Comparison of ENCODE assay signal across 23 cellular contexts in the genomic region with DNA sequence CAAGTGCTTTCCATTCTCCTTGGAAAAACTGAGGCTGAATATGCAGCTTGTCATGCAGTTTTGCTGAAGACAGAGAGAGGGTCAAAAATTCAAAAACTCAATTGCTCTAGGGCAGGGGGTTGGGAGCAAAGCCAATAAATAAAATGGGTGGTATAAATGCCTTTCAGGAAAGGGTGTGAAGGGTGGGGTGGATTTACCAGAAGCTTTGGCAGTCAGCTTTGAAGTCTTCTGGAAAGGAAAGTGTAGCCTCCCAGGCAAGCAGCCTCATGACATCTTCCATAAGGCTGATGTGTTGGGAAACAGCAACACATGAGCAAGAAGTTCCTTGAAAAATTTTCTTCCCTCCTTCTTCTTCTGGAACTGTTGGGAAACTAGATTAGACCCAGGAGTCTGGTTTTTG. TPM values are rescaled to one million over a fixed set of nuclear protein-coding genes. Genes with fewer than 3 reads are reported as not detected.
DNase-seq lines count a peak whose midpoint lies in the region; ATAC-seq, FAIRE-seq and TF ChIP-seq lines count a peak whose summit lies in the region.
"Had no signal": no experiment of that assay in that cellular context is flagged by ENCODE, and none has a peak within 500 bp of the region (broad histone marks: within the 10 kb centered on the region; RNA-seq: fewer than 3 reads in every experiment).

No MANE protein-coding gene starts in this region.

- H3K27ac ChIP-seq in ascending aorta (peak overlapping the region; percentile 69 to 84), mesendoderm (ENCODE audit: low read depth, low read length) (peak overlapping the region; percentile 74), substantia nigra (ENCODE audit: low read depth, low read length, poor library complexity, severe bottlenecking) (peak overlapping the region; percentile 90)
- H3K27ac ChIP-seq: neutrophil, SK-N-MC had no signal

- H3K4me1 ChIP-seq in ascending aorta, result peaks cover 3 to 30% of the 10 kb centered on the region in 2 donors
- H3K4me1 ChIP-seq in mesendoderm (ENCODE audit: control insufficient read depth, low read depth, low read length), result peaks cover 13% of the 10 kb centered on the region

- no peaks in the 10 kb centered on the region for H3K79me1 ChIP-seq in mesendoderm (ENCODE audit: low read length)

- no peak overlapping the region for H3K18ac ChIP-seq in mesendoderm (ENCODE audit: low read length)

- no peak overlapping the region for H2BK15ac ChIP-seq in mesendoderm (replicated peaks; ENCODE audit: low read depth)

- H3K36me3 ChIP-seq in ascending aorta, result peaks cover 47 to 54% of the 10 kb centered on the region in 2 donors
- peaks cover 6% of the 10 kb centered on the region for H3K36me3 ChIP-seq in mesendoderm (ENCODE audit: control insufficient read depth, insufficient read depth, low read length)

- H3K4me2 ChIP-seq in mesendoderm (ENCODE audit: low read length), result no peak overlapping the region

- DNase-seq in ascending aorta (ENCODE audit: low spot score in 2 of 2), result no peak
- no peak for DNase-seq in mesendoderm
- no peak for DNase-seq in substantia nigra (lab: John Stamatoyannopoulos, UW)
- DNase-seq in CD1c-positive myeloid dendritic cell (ENCODE audit: extremely low spot score), result no peak
- no peak for DNase-seq in D721Med (ENCODE audit: insufficient read length, low spot score)
- DNase-seq: activated CD4-positive, alpha-beta T cell treated with anti-CD3 and anti-CD28 coated beads for 4 hours; activated CD8-positive, alpha-beta memory T cell treated with anti-CD3 and anti-CD28 coated beads for 24 hours; activated naive CD4-positive, alpha-beta T cell; activated T-cell treated with anti-CD3 and anti-CD28 coated beads, Interleukin-2, amount 50 U/mL, for 24 hours; foreskin melanocyte; NCI-H2029 treated with DMSO at 0.1 percent for 48 hours; NCI-H2227 treated with DMSO at 0.1 percent for 48 hours; NCI-H774; RPMI8226; stimulated activated CD4-positive, alpha-beta T cell treated with anti-CD3 and anti-CD28 coated beads, Interleukin-4, amount 100 ng/mL, for 1 hour; stimulated activated naive B cell treated with anti-CD40 and anti-IgM and Interleukin-4, amounts not matched to agents 10 μg/mL and 1 μg/mL and 100 μg/mL, for 72 hours; T-helper 2 cell had no signal

- H3K56ac ChIP-seq in mesendoderm (ENCODE audit: low read length), result peak overlapping the region; percentile 35

- intact Hi-C loops in ascending aorta (cut with DNase I), result no loop called here

- no peak for FAIRE-seq in D721Med (lab: Jason Lieb, UNC)
- FAIRE-seq: astrocyte had no signal

- peak overlapping the region; percentile 6 for H2BK5ac ChIP-seq in mesendoderm (ENCODE audit: low read length)

- no peak overlapping the region for H3K9ac ChIP-seq in mesendoderm (ENCODE audit: low read length)

- H4K5ac ChIP-seq in mesendoderm (ENCODE audit: low read length), result no peak overlapping the region

- H3K4me3 ChIP-seq in ascending aorta, result no peak overlapping the region
- H3K4me3 ChIP-seq in mesendoderm (ENCODE audit: low read length), result no peak overlapping the region
- H3K4me3 ChIP-seq: SK-N-MC had no signal

- H2BK120ac ChIP-seq in mesendoderm (ENCODE audit: low read depth, low read length), result no peak overlapping the region

- TF ChIP-seq CTCF in ascending aorta (IDR thresholded peaks at IDR 0.05) (no peak), D721Med (IDR thresholded peaks at IDR 0.05; ENCODE audit: insufficient read depth, missing control alignments) (no peak)

- H3K23ac ChIP-seq in mesendoderm (ENCODE audit: low read length), result no peak overlapping the region

- H3K27me3 ChIP-seq in ascending aorta, result no peaks in the 10 kb centered on the region
- H3K27me3 ChIP-seq in mesendoderm (ENCODE audit: insufficient read depth, low read length, poor library complexity), result no peaks in the 10 kb centered on the region
- H3K27me3 ChIP-seq: neutrophil had no signal

- H3K9me3 ChIP-seq in ascending aorta, result no peaks in the 10 kb centered on the region
- H3K9me3 ChIP-seq: neutrophil had no signal

- no peak overlapping the region for H2AK5ac ChIP-seq in mesendoderm (ENCODE audit: low read length)

- H3K79me2 ChIP-seq in mesendoderm (ENCODE audit: control insufficient read depth, insufficient read depth, low read length), result no peaks in the 10 kb centered on the region

- ATAC-seq in esophagus mucosa (peak; percentile 33), HG03280 (IDR thresholded peaks at IDR 0.05; ENCODE audit: unreplicated experiment) (no peak), HG03571 (IDR thresholded peaks at IDR 0.05; ENCODE audit: unreplicated experiment) (no peak)
- ATAC-seq: stimulated activated naive B cell treated with anti-CD40 and anti-IgM and Interleukin-4, amounts not matched to agents 10 μg/mL and 1 μg/mL and 100 μg/mL, for 72 hours had no signal

- H3K4ac ChIP-seq in mesendoderm (ENCODE audit: low read depth, low read length), result no peak overlapping the region

- no peak overlapping the region for H4K8ac ChIP-seq in mesendoderm (ENCODE audit: low read depth, low read length)

RNA-seq across cellular contexts. Expression of a gene that starts 38.7 kb away (rescaled TPM):
- total RNA-seq in ascending aorta (137 TPM), esophagus mucosa (27.2 TPM)
- polyA plus RNA-seq in mesendoderm (2013, experiment 1 of 2), result 15.2 TPM
- 15.8 TPM for polyA plus RNA-seq in mesendoderm (2013, experiment 2 of 2)
